ENCODE assay signal across 12 cellular contexts in genomic region chr16:88599092-88599733, GRCh38. TPM values are rescaled to one million over a fixed set of nuclear protein-coding genes. Genes with fewer than 3 reads are reported as not detected.
DNase-seq lines count a peak whose midpoint lies in the region; ATAC-seq and TF ChIP-seq lines count a peak whose summit lies in the region.
"Had no signal": no experiment of that assay in that cellular context is flagged by ENCODE, and none has a peak within 500 bp of the region (broad histone marks: within the 10 kb centered on the region; RNA-seq: fewer than 3 reads in every experiment).

No MANE protein-coding gene starts in this region.

- H3K27ac ChIP-seq in ascending aorta (peak overlapping the region in 1 of 2 donors; percentile 49), layer of hippocampus (ENCODE audit: low read depth, low read length) (peak overlapping the region; percentile 59)

- no peak overlapping the region for H3K4me3 ChIP-seq in ascending aorta

- no peaks in the 10 kb centered on the region for H3K9me3 ChIP-seq in ascending aorta

- H3K4me3 Mint-ChIP-seq in effector memory CD8-positive, alpha-beta T cell = no peak overlapping the region
- H3K4me3 Mint-ChIP-seq: B cell had no signal

- no peaks in the 10 kb centered on the region for H3K27me3 Mint-ChIP-seq in effector memory CD8-positive, alpha-beta T cell
- H3K27me3 Mint-ChIP-seq: B cell had no signal

- no peak for ATAC-seq in GM18520 (IDR thresholded peaks at IDR 0.05; ENCODE audit: unreplicated experiment)
- ATAC-seq in effector memory CD8-positive, alpha-beta T cell (replicated peaks) = no peak

- peaks cover 34 to 55% of the 10 kb centered on the region in 2 donors for H3K36me3 ChIP-seq in ascending aorta

- peaks cover 51% of the 10 kb centered on the region for H3K36me3 Mint-ChIP-seq in effector memory CD8-positive, alpha-beta T cell (ENCODE audit: insufficient read depth)

- H3K4me1 ChIP-seq in ascending aorta = no peaks in the 10 kb centered on the region

- DNase-seq in CMK (ENCODE audit: low read depth) (peak; percentile 15), ascending aorta (ENCODE audit: low spot score in 2 of 2) (peak; percentile 62 to 86), putamen (ENCODE audit: low spot score) (peak; percentile 37), HCEC 1CT (no peak)
- no peak for DNase-seq in activated CD4-positive, CD25-positive, alpha-beta regulatory T cell (lab: John Stamatoyannopoulos, UW)
- DNase-seq in effector memory CD8-positive, alpha-beta T cell = no peak
- DNase-seq: activated CD4-positive, CD25-positive, alpha-beta regulatory T cell treated with anti-CD3 and anti-CD28 coated beads, Interleukin-2, amount 50 U/mL, for 72 hours; effector CD8-positive, alpha-beta T cell; NCI-H1930 had no signal

- no peaks in the 10 kb centered on the region for H3K27me3 ChIP-seq in ascending aorta
- no peaks in the 10 kb centered on the region for H3K27me3 ChIP-seq in layer of hippocampus (ENCODE audit: control insufficient read depth, insufficient read depth, low read length)

- peaks cover 4 to 8% of the 10 kb centered on the region in 2 donors for H3K4me1 Mint-ChIP-seq in effector memory CD8-positive, alpha-beta T cell (ENCODE audit: low read depth in 2 of 2)

- intact Hi-C loops in ascending aorta (cut with DNase I) = no loop called here

- no peak for TF ChIP-seq CTCF in ascending aorta (IDR thresholded peaks at IDR 0.05)

- no peaks in the 10 kb centered on the region for H3K9me3 Mint-ChIP-seq in effector memory CD8-positive, alpha-beta T cell

- peak overlapping the region in 1 of 2 donors; percentile 44 for H3K27ac Mint-ChIP-seq in effector memory CD8-positive, alpha-beta T cell
- H3K27ac Mint-ChIP-seq: B cell had no signal

RNA-seq across cellular contexts. Expression of gene ZC3H18, which starts 29.0 kb away (rescaled TPM):
- total RNA-seq in ascending aorta = 36.3 TPM

RNA-seq across cellular contexts. Expression of gene IL17C, which starts 39.2 kb away (rescaled TPM):
- not detected for total RNA-seq in ascending aorta

RNA-seq across cellular contexts. Expression of gene CYBA, which starts 51.6 kb away (rescaled TPM):
- 361 TPM for total RNA-seq in ascending aorta

Comparison
In these comparisons a context has a peak if more than half of its experiments do, and no peak if none do; other contexts are left out.
1. DNase-seq: peak in CMK (single experiment), ascending aorta (2 of 2) and putamen (single experiment); none in HCEC 1CT (single experiment), activated CD4-positive, CD25-positive, alpha-beta regulatory T cell (0 of 4) and effector memory CD8-positive, alpha-beta T cell (0 of 3).